In genomic region chr4:6198768-6199343, GRCh38 we compare ENCODE assay signal across 8 cellular contexts. TPM values are rescaled to one million over a fixed set of nuclear protein-coding genes. Genes with fewer than 3 reads are reported as not detected.
DNase-seq lines count a peak whose midpoint lies in the region; ATAC-seq and TF ChIP-seq lines count a peak whose summit lies in the region.

No MANE protein-coding gene starts in this region.

- H3K9me3 ChIP-seq in lower lobe of right lung, result no peaks in the 10 kb centered on the region

- H3K4me3 ChIP-seq in lower lobe of right lung, result peak overlapping the region; percentile 64

- peak; percentile 46 for DNase-seq in stimulated activated naive CD4-positive, alpha-beta T cell treated with Interleukin-2 at 50 U/mL for 16 hours (lab: John Stamatoyannopoulos, UW)
- no peak for DNase-seq in stimulated activated naive CD4-positive, alpha-beta T cell (lab: John Stamatoyannopoulos, UW)
- DNase-seq in activated effector memory CD4-positive, alpha-beta T cell treated with Interleukin-2 at 50 U/mL for 16 hours, result peak; percentile 21
- DNase-seq in lower lobe of right lung, result no peak
- no peak for DNase-seq in medulla oblongata (ENCODE audit: extremely low spot score)
- DNase-seq in NCI-H2171 treated with DMSO at 0.1 percent for 48 hours (lab: John Stamatoyannopoulos, UW), result no peak
- no peak for DNase-seq in central memory CD4-positive, alpha-beta T cell

- intact Hi-C loops in lower lobe of right lung (cut with DNase I), result no loop called here

- TF ChIP-seq CTCF in lower lobe of right lung (IDR thresholded peaks at IDR 0.05), result no peak

- no peaks in the 10 kb centered on the region for H3K36me3 ChIP-seq in lower lobe of right lung

- no peak overlapping the region for H3K27ac ChIP-seq in lower lobe of right lung

- H3K27me3 ChIP-seq in lower lobe of right lung (ENCODE audit: low read depth), result peaks cover 58% of the 10 kb centered on the region

- peaks cover 13% of the 10 kb centered on the region for H3K4me1 ChIP-seq in lower lobe of right lung

- no peak for ATAC-seq in lower lobe of right lung
- no peak for ATAC-seq in GM21381 (IDR thresholded peaks at IDR 0.05; ENCODE audit: unreplicated experiment)

RNA-seq across cellular contexts. Expression of gene JAKMIP1, which starts 1.5 kb away (rescaled TPM):
- 0.65 TPM for total RNA-seq in lower lobe of right lung

Comparison
In these comparisons a context has a peak if more than half of its experiments do, and no peak if none do; other contexts are left out.
1. DNase-seq: peak in stimulated activated naive CD4-positive, alpha-beta T cell treated with Interleukin-2 at 50 U/mL for 16 hours (single experiment) and activated effector memory CD4-positive, alpha-beta T cell treated with Interleukin-2 at 50 U/mL for 16 hours (single experiment); none in stimulated activated naive CD4-positive, alpha-beta T cell (0 of 6), lower lobe of right lung (single experiment), medulla oblongata (single experiment), NCI-H2171 treated with DMSO at 0.1 percent for 48 hours (single experiment) and central memory CD4-positive, alpha-beta T cell (single experiment).